23 cellular contexts compared by ENCODE assay signal in genomic region chr9:87718231-87718630, GRCh38.
"Had no signal": no experiment of that assay in that cellular context is flagged by ENCODE, and none has a peak within 500 bp of the region (broad histone marks: within the 10 kb centered on the region; RNA-seq: fewer than 3 reads in every experiment).

No MANE protein-coding gene starts in this region.

- H3K27ac Mint-ChIP-seq: mesothelial cell of epicardium had no signal

- H3K9me3 Mint-ChIP-seq: mesothelial cell of epicardium had no signal

- H3K4me1 ChIP-seq: colonic mucosa had no signal

- H3K36me3 Mint-ChIP-seq: mesothelial cell of epicardium, naive B cell had no signal

- H3K4me3 Mint-ChIP-seq: mesothelial cell of epicardium, naive B cell had no signal

- H3K9me3 ChIP-seq: colonic mucosa, esophagus squamous epithelium, gastrocnemius medialis, heart right ventricle, left lung, lower lobe of right lung, mucosa of descending colon had no signal

- H3K27ac ChIP-seq: colonic mucosa, dorsolateral prefrontal cortex, epithelial cell of prostate, esophagus squamous epithelium, gastrocnemius medialis, heart right ventricle, left lung, lower lobe of right lung had no signal

- H3K4me3 ChIP-seq: colonic mucosa, dorsolateral prefrontal cortex, esophagus squamous epithelium, gastrocnemius medialis, heart right ventricle, left lung, lower lobe of right lung, mucosa of descending colon had no signal

- H3K27me3 ChIP-seq: colonic mucosa, dorsolateral prefrontal cortex, esophagus squamous epithelium, gastrocnemius medialis, heart right ventricle, left lung had no signal

- H3K36me3 ChIP-seq: colonic mucosa, esophagus squamous epithelium, gastrocnemius medialis, heart right ventricle, left lung, lower lobe of right lung had no signal

- DNase-seq: colonic mucosa; cortex of kidney; dermis blood vessel endothelial cell; dorsolateral prefrontal cortex; effector CD4-positive, alpha-beta T cell; effector memory CD4-positive, alpha-beta T cell; esophagus squamous epithelium; foreskin fibroblast; foreskin melanocyte; gastrocnemius medialis; glutamatergic neuron; head of caudate nucleus; heart right ventricle; hippocampal formation; left cardiac atrium; left lung; left ventricle myocardium superior; lower lobe of right lung; mesenchymal stem cell; mucosa of descending colon; naive B cell had no signal
